In the genomic region with DNA sequence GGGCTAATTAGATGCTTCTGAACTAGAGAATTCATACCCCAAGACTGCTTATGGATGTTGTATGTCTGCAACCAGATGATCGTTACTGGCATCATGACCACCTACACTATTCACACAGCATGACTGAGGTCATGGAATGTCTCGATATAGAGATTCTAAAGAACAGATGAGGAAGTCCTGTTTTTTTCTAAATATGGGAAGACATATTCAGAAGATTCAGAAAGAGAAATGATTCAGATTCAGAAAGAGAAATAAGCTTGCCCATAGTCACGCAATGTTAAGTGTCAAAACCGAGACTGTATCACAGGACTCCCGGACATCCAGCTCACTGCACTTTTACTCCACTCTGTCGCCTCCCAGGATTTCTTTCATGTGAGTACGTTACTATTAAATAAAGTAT, we compare ENCODE assay signal across 14 cellular contexts.
DNase-seq lines count a peak whose midpoint lies in the region; ATAC-seq and TF ChIP-seq lines count a peak whose summit lies in the region.
"Had no signal": no experiment of that assay in that cellular context is flagged by ENCODE, and none has a peak within 500 bp of the region (broad histone marks: within the 10 kb centered on the region; RNA-seq: fewer than 3 reads in every experiment).

No MANE protein-coding gene starts in this region.

- peak overlapping the region; percentile 92 for H3K27ac Mint-ChIP-seq in activated CD4-positive, alpha-beta T cell treated with anti-CD3 and anti-CD28 coated beads, Interleukin-2, amount 10 ng/mL, durations not matched to agents 24 days and 14 days

- H3K9me2 ChIP-seq in hepatocyte (replicated peaks; ENCODE audit: insufficient read depth) = no peaks in the 10 kb centered on the region

- no peaks in the 10 kb centered on the region for H4K20me1 ChIP-seq in hepatocyte (ENCODE audit: insufficient read depth, poor library complexity, severe bottlenecking)

- no peak overlapping the region for H3K4me3 ChIP-seq in hepatocyte
- H3K4me3 ChIP-seq in aorta (ENCODE audit: low read length in 2 of 2) = no peak overlapping the region
- H3K4me3 ChIP-seq: tibial nerve had no signal

- peaks cover 8% of the 10 kb centered on the region for H3K9me3 Mint-ChIP-seq in activated CD4-positive, alpha-beta T cell treated with anti-CD3 and anti-CD28 coated beads, Interleukin-2, amount 10 ng/mL, durations not matched to agents 24 days and 14 days

- no peaks in the 10 kb centered on the region for H3K27me3 Mint-ChIP-seq in activated CD4-positive, alpha-beta T cell treated with anti-CD3 and anti-CD28 coated beads, Interleukin-2, amount 10 ng/mL, durations not matched to agents 24 days and 14 days

- H3K36me3 ChIP-seq in hepatocyte (replicated peaks; ENCODE audit: insufficient read depth, low read depth) (no peaks in the 10 kb centered on the region), aorta (ENCODE audit: control insufficient read depth in 1 of 2, insufficient read depth in 2 of 2, low read length in 1 of 2) (no peaks in the 10 kb centered on the region)
- H3K36me3 ChIP-seq: tibial nerve, WERI-Rb-1 had no signal

- H3K27me3 ChIP-seq in hepatocyte = no peaks in the 10 kb centered on the region
- no peaks in the 10 kb centered on the region for H3K27me3 ChIP-seq in aorta (ENCODE audit: control insufficient read depth in 1 of 2, insufficient read depth in 2 of 2, low read length in 1 of 2)
- H3K27me3 ChIP-seq: tibial nerve had no signal

- peak overlapping the region; percentile 59 for H3K27ac ChIP-seq in hepatocyte
- H3K27ac ChIP-seq in aorta (ENCODE audit: low read depth in 1 of 2, low read length in 2 of 2) = no peak overlapping the region
- H3K27ac ChIP-seq: tibial nerve, WERI-Rb-1 had no signal

- H3K9me3 ChIP-seq in hepatocyte (ENCODE audit: low read depth) = no peaks in the 10 kb centered on the region
- H3K9me3 ChIP-seq in aorta (ENCODE audit: control insufficient read depth, low read length) = no peaks in the 10 kb centered on the region
- H3K9me3 ChIP-seq: tibial nerve had no signal

- H3K4me1 Mint-ChIP-seq in activated CD4-positive, alpha-beta T cell treated with anti-CD3 and anti-CD28 coated beads, Interleukin-2, amount 10 ng/mL, durations not matched to agents 24 days and 14 days = peaks cover 52% of the 10 kb centered on the region

- no peak overlapping the region for H2AFZ ChIP-seq in hepatocyte

- no peak for TF ChIP-seq CTCF in hepatocyte (IDR thresholded peaks at IDR 0.05; ENCODE audit: poor library complexity)

- H3K36me3 Mint-ChIP-seq in activated CD4-positive, alpha-beta T cell treated with anti-CD3 and anti-CD28 coated beads, Interleukin-2, amount 10 ng/mL, durations not matched to agents 24 days and 14 days (ENCODE audit: low read depth) = peaks cover 18% of the 10 kb centered on the region

- H3K4me3 Mint-ChIP-seq in activated CD4-positive, alpha-beta T cell treated with anti-CD3 and anti-CD28 coated beads, Interleukin-2, amount 10 ng/mL, durations not matched to agents 24 days and 14 days = peak overlapping the region; percentile 81

- no peak overlapping the region for H3K4me2 ChIP-seq in hepatocyte

- ATAC-seq in GM19452 (IDR thresholded peaks at IDR 0.05; ENCODE audit: unreplicated experiment) = peak; percentile 44
- peak; percentile 45 for ATAC-seq in HG03196 (IDR thresholded peaks at IDR 0.05; ENCODE audit: unreplicated experiment)
- ATAC-seq in aorta (ENCODE audit: low FRiP score) = no peak
- ATAC-seq in sciatic nerve = no peak

- no peak for DNase-seq in activated CD4-positive, alpha-beta T cell treated with anti-CD3 and anti-CD28 coated beads, Interleukin-2, amount 10 ng/mL, durations not matched to agents 24 days and 14 days
- no peak for DNase-seq in activated CD4-positive, alpha-beta T cell treated with anti-CD3 and anti-CD28 coated beads for 48 hours
- DNase-seq in hepatocyte (ENCODE audit: low spot score) (no peak), aorta (no peak), sciatic nerve (ENCODE audit: low spot score) (no peak)
- DNase-seq in stimulated activated CD4-positive, alpha-beta T cell treated with anti-CD3 and anti-CD28 coated beads, Interleukin-12 subunit alpha, Interleukin-12 subunit beta, amount 100 ng/mL, for 4 hours = no peak
- DNase-seq: 8988T, H7, mesenchymal stem cell, SIG-M5, WERI-Rb-1 had no signal

- 79% methylated on average over 7 of the region's 7 CpGs for WGBS in hepatocyte (ENCODE audit: low lambda C conversion rate, missing lambda C conversion rate)
- WGBS in aorta, 2 donors = 95 to 96% methylated on average over 7 of the region's 7 CpGs

- H3K79me2 ChIP-seq in hepatocyte = no peaks in the 10 kb centered on the region

- H3K4me1 ChIP-seq in hepatocyte (ENCODE audit: insufficient read depth) (peaks cover 34% of the 10 kb centered on the region), aorta (ENCODE audit: control insufficient read depth in 1 of 2, insufficient read depth in 2 of 2, low read length in 2 of 2) (peaks cover 0 to 9% of the 10 kb centered on the region in 2 donors)

- intact Hi-C loops in activated CD4-positive, alpha-beta T cell treated with anti-CD3 and anti-CD28 coated beads, Interleukin-2, amount 10 ng/mL, durations not matched to agents 24 days and 14 days (cut with micrococcal nuclease) = loop anchor here (5.0 to 10.0 kb wide), 2 partner anchors 264 to 1307 kb away; no protein-coding TSS in a partner anchor
- intact Hi-C loops in aorta (cut with DNase I) (loop anchor here in 1 of 2 donors (10.0 kb wide), 1 partner anchor 47 kb away; no protein-coding TSS in a partner anchor), sciatic nerve (cut with DNase I) (no loop called here)

Comparison
In these comparisons a context has a peak if more than half of its experiments do, and no peak if none do; other contexts are left out.
1. ATAC-seq: peak in GM19452 (single experiment) and HG03196 (single experiment); none in aorta (single experiment) and sciatic nerve (single experiment).